8 cellular contexts compared by ENCODE assay signal in the genomic region with DNA sequence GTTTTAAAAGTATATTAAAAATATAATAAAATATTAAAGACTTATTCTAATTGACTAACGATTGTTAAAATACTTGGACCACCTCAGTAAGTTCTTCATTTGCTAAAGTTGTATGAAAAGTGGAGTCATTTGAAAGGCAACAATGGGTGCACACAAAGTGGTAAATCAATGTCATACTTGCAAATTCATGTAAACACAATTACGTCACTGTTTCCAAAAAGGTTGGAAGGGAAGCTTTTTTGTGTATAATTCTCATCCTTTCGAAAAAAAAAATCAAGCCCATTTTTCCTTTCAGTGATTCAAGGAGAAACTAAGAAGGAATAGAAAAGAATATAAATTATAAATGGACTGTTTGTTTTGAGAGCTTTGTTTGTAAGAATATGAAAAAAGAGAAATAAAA.
"Had no signal": no experiment of that assay in that cellular context is flagged by ENCODE, and none has a peak within 500 bp of the region (broad histone marks: within the 10 kb centered on the region; RNA-seq: fewer than 3 reads in every experiment).

No MANE protein-coding gene starts in this region.

- H3K4me3 ChIP-seq: GM12878 had no signal

- ATAC-seq: GM12878 had no signal

- DNase-seq: GDM1, GF-D8 had no signal

- FAIRE-seq: G401.6, GM12878, GM12891, GM12892, GM18507, GM19239 had no signal
